ENCODE assay signal across 21 cellular contexts in genomic region chr2:74911061-74911460, GRCh38.
"Had no signal": no experiment of that assay in that cellular context is flagged by ENCODE, and none has a peak within 500 bp of the region (broad histone marks: within the 10 kb centered on the region; RNA-seq: fewer than 3 reads in every experiment).

No MANE protein-coding gene starts in this region.

- DNase-seq: IMR-90; Karpas-422; KG1; MG63; NCI-H1105; NCI-H1417; NCI-H1436 treated with DMSO at 0.1 percent for 48 hours; NCI-H187; NCI-H2029; NCI-H2081 treated with DMSO at 0.1 percent for 48 hours; NCI-H2227 treated with DMSO at 0.1 percent for 48 hours; NCI-H526 treated with DMSO at 0.1 percent for 48 hours; NK-92 treated with Interleukin-12 subunit alpha and Interleukin-12 subunit beta, amount 100 ng/mL, for 24 hours; PC-3; SHP77; SK-N-SH; SW 1271; T-cell had no signal

- H3K27ac Mint-ChIP-seq: T-cell; T-helper 1 cell treated with Interleukin-12 subunit alpha and Interleukin-12 subunit beta and Interleukin-4 antibody, amounts not matched to agents 30 μg/mL and 1 μg/mL, for 36 hours had no signal

- ATAC-seq: HepG2, Panc1, PC-3, T-cell had no signal

- H3K4me3 Mint-ChIP-seq: T-cell; T-helper 1 cell treated with Interleukin-12 subunit alpha and Interleukin-12 subunit beta and Interleukin-4 antibody, amounts not matched to agents 30 μg/mL and 1 μg/mL, for 36 hours had no signal

- H3K9me3 Mint-ChIP-seq: T-cell; T-helper 1 cell treated with Interleukin-12 subunit alpha and Interleukin-12 subunit beta and Interleukin-4 antibody, amounts not matched to agents 30 μg/mL and 1 μg/mL, for 36 hours had no signal

- H3K36me3 Mint-ChIP-seq: T-cell had no signal
